Comparison of ENCODE assay signal across 11 cellular contexts in the genomic region with DNA sequence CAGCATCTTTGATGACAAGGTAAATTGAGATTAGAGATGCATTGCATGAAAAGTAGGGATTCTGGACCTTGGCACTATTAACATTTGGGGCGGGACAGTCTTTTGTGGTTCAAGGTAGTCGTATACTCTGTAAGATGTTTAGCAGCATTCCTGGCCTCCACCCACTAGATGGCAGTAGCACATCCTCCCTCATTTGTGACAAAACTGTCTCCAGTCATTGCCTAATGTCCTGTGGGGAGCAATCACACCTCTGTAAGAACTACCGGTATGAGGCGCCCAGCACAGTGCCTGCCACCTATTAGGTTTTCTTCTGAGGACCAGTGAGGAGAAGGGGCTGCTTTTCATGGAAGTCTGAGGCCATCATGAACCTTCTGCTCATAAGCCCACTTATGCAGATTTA.
DNase-seq lines count a peak whose midpoint lies in the region; ATAC-seq and TF ChIP-seq lines count a peak whose summit lies in the region.
"Had no signal": no experiment of that assay in that cellular context is flagged by ENCODE, and none has a peak within 500 bp of the region (broad histone marks: within the 10 kb centered on the region; RNA-seq: fewer than 3 reads in every experiment).

No MANE protein-coding gene starts in this region.

- 57% methylated on average over 3 of the region's 4 CpGs for WGBS in right lobe of liver (ENCODE audit: insufficient coverage, low coverage, low lambda C conversion rate, missing lambda C conversion rate)

- POLR2A ChIA-PET in Panc1 (lab: Charles Lee): no interaction called here

- BruUV-seq in Panc1 (replicated peaks; lab: Mats Ljungman, UMichigan): no TSS peak

- CTCF ChIA-PET in Panc1 (lab: Charles Lee): no interaction called here

- ATAC-seq in Panc1 (no peak), right lobe of liver (no peak)
- ATAC-seq: activated naive CD4-positive, alpha-beta T cell treated with anti-CD3 and anti-CD28 coated beads, Interleukin-2, amount 50 U/mL, for 72 hours had no signal

- H3K36me3 ChIP-seq in Panc1 (ENCODE audit: control insufficient read depth, insufficient read depth, low read length) (no peaks in the 10 kb centered on the region), right lobe of liver (no peaks in the 10 kb centered on the region)

- no peaks in the 10 kb centered on the region for H3K4me1 ChIP-seq in Panc1 (ENCODE audit: control insufficient read depth, insufficient read depth, low read length)
- H3K4me1 ChIP-seq in right lobe of liver: no peaks in the 10 kb centered on the region

- no peak overlapping the region for H3K4me3 ChIP-seq in Panc1 (ENCODE audit: low read depth in 2 of 2, low read length in 2 of 2)
- H3K4me3 ChIP-seq in right lobe of liver: no peak overlapping the region
- H3K4me3 ChIP-seq in foreskin fibroblast (ENCODE audit: low read depth in 1 of 2, low read length in 2 of 2): no peak overlapping the region

- in situ Hi-C loops in Panc1 (cut with HindIII; ENCODE audit: low pct_unique_long_range_greater_than_20kb, low sequenced_read_pairs): no loop called here

- H3K27ac ChIP-seq in Panc1 (ENCODE audit: low read length) (no peak overlapping the region), right lobe of liver (no peak overlapping the region)

- H3K9me3 ChIP-seq in Panc1 (ENCODE audit: control insufficient read depth, insufficient read depth, low read depth, low read length) (no peaks in the 10 kb centered on the region), right lobe of liver (no peaks in the 10 kb centered on the region)

- TF ChIP-seq POLR2A in right lobe of liver (IDR thresholded peaks at IDR 0.05): no peak

- DNase-seq in NCI-H1417 (lab: John Stamatoyannopoulos, UW) (peak in 2 of 3 experiments; percentile 1 to 19), NCI-H1417 treated with DMSO at 0.1 percent for 48 hours (lab: John Stamatoyannopoulos, UW) (no peak), H4 (ENCODE audit: low spot score) (peak; percentile 5), Panc1 (ENCODE audit: low read depth, low spot score) (no peak), right lobe of liver (no peak), retina (no peak), amygdala (lab: John Stamatoyannopoulos, UW) (no peak), foreskin fibroblast (no peak)
- DNase-seq: islet precursor cell, NCI-H510A treated with DMSO at 0.1 percent for 48 hours had no signal

- TF ChIP-seq CTCF in Panc1 (IDR thresholded peaks at IDR 0.05) (peak; percentile 62), right lobe of liver (IDR thresholded peaks at IDR 0.05) (peak in 3 of 4 donors; percentile 15 to 26 (median 20)), foreskin fibroblast (IDR thresholded peaks at IDR 0.05; ENCODE audit: low read depth, low read length) (no peak)

- intact Hi-C loops in Panc1 (cut with micrococcal nuclease; ENCODE audit: unreplicated experiment) (no loop called here), right lobe of liver (cut with DNase I) (no loop called here)

- H3K27me3 ChIP-seq in Panc1 (ENCODE audit: control insufficient read depth, insufficient read depth, low read length) (no peaks in the 10 kb centered on the region), right lobe of liver (no peaks in the 10 kb centered on the region)

Comparison
In these comparisons a context has a peak if more than half of its experiments do, and no peak if none do; other contexts are left out.
1. DNase-seq: peak in NCI-H1417 (2 of 3) and H4 (single experiment); none in NCI-H1417 treated with DMSO at 0.1 percent for 48 hours (single experiment), Panc1 (single experiment), right lobe of liver (0 of 3), retina (single experiment), amygdala (0 of 56) and foreskin fibroblast (0 of 2).